In genomic region chr3:194486540-194487288, GRCh38 we compare ENCODE assay signal across 1 cellular context.
TF ChIP-seq lines count a peak whose summit lies in the region.

Gene ATP13A3 (minus strand): TSS chr3:194487002. CDS start chr3:194462190, 24,812 bp downstream.

TF ChIP-seq in HepG2, 621 proteins besides CTCF, POLR2A, EP300 and RAD21 (continued from another document and continues in another):
- TF ChIP-seq ZNF3 (CRISPR knock-in tag; IDR thresholded peaks at IDR 0.05): no peak
- no peak for TF ChIP-seq KAT2B (IDR thresholded peaks at IDR 0.05; ENCODE audit: borderline replicate concordance, low read depth, low read length)
- TF ChIP-seq ESRRA (CRISPR knock-in tag; IDR thresholded peaks at IDR 0.05; ENCODE audit: low read depth): no peak
- TF ChIP-seq ZNF30 (CRISPR knock-in tag; IDR thresholded peaks at IDR 0.05): no peak
- TF ChIP-seq ZNF776 (CRISPR knock-in tag; IDR thresholded peaks at IDR 0.05): no peak
- TF ChIP-seq ZFX (CRISPR knock-in tag; IDR thresholded peaks at IDR 0.05; ENCODE audit: low read depth): 0 out of 2 replicates have a peak, but pooled peaks have one; percentile 22
- no peak for TF ChIP-seq ZNF354B (CRISPR knock-in tag; IDR thresholded peaks at IDR 0.05)
- no peak for TF ChIP-seq ISX (CRISPR knock-in tag; conservative IDR thresholded peaks at IDR 0.05)
- TF ChIP-seq DMAP1 (CRISPR knock-in tag; IDR thresholded peaks at IDR 0.05): 0 out of 2 replicates have a peak, but pooled peaks have one; percentile 17
- TF ChIP-seq BCLAF1 (IDR thresholded peaks at IDR 0.05): no peak
- TF ChIP-seq ZNF260 (CRISPR knock-in tag; IDR thresholded peaks at IDR 0.05; ENCODE audit: borderline replicate concordance, low read depth): no peak
- TF ChIP-seq HHEX (CRISPR knock-in tag; IDR thresholded peaks at IDR 0.05): no peak
- no peak for TF ChIP-seq ZNF296 (CRISPR knock-in tag; conservative IDR thresholded peaks at IDR 0.05)
- no peak for TF ChIP-seq ZNF207 (IDR thresholded peaks at IDR 0.05; ENCODE audit: borderline replicate concordance)
- 0 out of 2 replicates have a peak, but pooled peaks have one; percentile 17 for TF ChIP-seq MEIS2 (CRISPR knock-in tag; IDR thresholded peaks at IDR 0.05)
- no peak for TF ChIP-seq SMARCE1 (IDR thresholded peaks at IDR 0.05; ENCODE audit: borderline replicate concordance)
- no peak for TF ChIP-seq ZNF737 (CRISPR knock-in tag; IDR thresholded peaks at IDR 0.05; ENCODE audit: borderline replicate concordance)
- TF ChIP-seq ZNF850 (CRISPR knock-in tag; conservative IDR thresholded peaks at IDR 0.05): no peak
- no peak for TF ChIP-seq ZBTB10 (CRISPR knock-in tag; IDR thresholded peaks at IDR 0.05; ENCODE audit: borderline replicate concordance)
- peak; percentile 70 for TF ChIP-seq MAZ (IDR thresholded peaks at IDR 0.05; ENCODE audit: borderline replicate concordance, low read depth, low read length)
- TF ChIP-seq MAZ (CRISPR knock-in tag; IDR thresholded peaks at IDR 0.05; ENCODE audit: low read depth): 0 out of 2 replicates have a peak, but pooled peaks have one; percentile 24
- TF ChIP-seq HINFP (CRISPR knock-in tag; IDR thresholded peaks at IDR 0.05; ENCODE audit: low read depth): no peak
- TF ChIP-seq ZNF230 (CRISPR knock-in tag; IDR thresholded peaks at IDR 0.05): no peak
- TF ChIP-seq MLXIP (CRISPR knock-in tag; IDR thresholded peaks at IDR 0.05; ENCODE audit: borderline replicate concordance): no peak
- no peak for TF ChIP-seq FOXP1 (IDR thresholded peaks at IDR 0.05)
- no peak for TF ChIP-seq FOXP1 (CRISPR knock-in tag; IDR thresholded peaks at IDR 0.05)
- no peak for TF ChIP-seq ZNF691 (CRISPR knock-in tag; IDR thresholded peaks at IDR 0.05; ENCODE audit: borderline replicate concordance, low read depth)
- TF ChIP-seq DR1 (CRISPR knock-in tag; IDR thresholded peaks at IDR 0.05): no peak; the same call in 1 of the 2 replicates
- no peak for TF ChIP-seq ZNF460 (CRISPR knock-in tag; IDR thresholded peaks at IDR 0.05; ENCODE audit: borderline replicate concordance)
- TF ChIP-seq LRRFIP1 (CRISPR knock-in tag; conservative IDR thresholded peaks at IDR 0.05): no peak
- TF ChIP-seq ZNF282 (IDR thresholded peaks at IDR 0.05; ENCODE audit: partially characterized antibody): no peak
- TF ChIP-seq SP1 (IDR thresholded peaks at IDR 0.05): no peak
- peak; percentile 77 for TF ChIP-seq SP1 (CRISPR knock-in tag; IDR thresholded peaks at IDR 0.05)
- TF ChIP-seq ZMYM3 (CRISPR knock-in tag; IDR thresholded peaks at IDR 0.05): no peak
- no peak; the same call in 1 of the 2 replicates for TF ChIP-seq JDP2 (CRISPR knock-in tag; IDR thresholded peaks at IDR 0.05; ENCODE audit: borderline replicate concordance)
- TF ChIP-seq HIVEP1 (CRISPR knock-in tag; IDR thresholded peaks at IDR 0.05): no peak
- TF ChIP-seq FOXO4 (CRISPR knock-in tag; conservative IDR thresholded peaks at IDR 0.05): no peak
- TF ChIP-seq CCAR2 (optimal IDR thresholded peaks at IDR 0.05; ENCODE audit: low read depth, low read length): no peak
- TF ChIP-seq RBM22 (optimal IDR thresholded peaks at IDR 0.05; ENCODE audit: low read length): no peak
- no peak; the same call in 1 of the 2 replicates for TF ChIP-seq SOX13 (IDR thresholded peaks at IDR 0.05)
- TF ChIP-seq SOX13 (CRISPR knock-in tag; conservative IDR thresholded peaks at IDR 0.05 in 1 of 2, IDR thresholded peaks at IDR 0.05 in 1 of 2): peak in 1 of 2 experiments; percentile 49; a peak in 1 of 4 replicates
- TF ChIP-seq ZNF652 (CRISPR knock-in tag; IDR thresholded peaks at IDR 0.05; ENCODE audit: borderline replicate concordance, low read depth): no peak
- no peak for TF ChIP-seq ZNF12 (CRISPR knock-in tag; IDR thresholded peaks at IDR 0.05)
- no peak for TF ChIP-seq ZNF367 (CRISPR knock-in tag; IDR thresholded peaks at IDR 0.05; ENCODE audit: borderline replicate concordance)
- 0 out of 2 replicates have a peak, but pooled peaks have one; percentile 24 for TF ChIP-seq BHLHE40 (IDR thresholded peaks at IDR 0.05; ENCODE audit: low read length)
- TF ChIP-seq HMGXB4 (CRISPR knock-in tag; IDR thresholded peaks at IDR 0.05; ENCODE audit: borderline replicate concordance in 1 of 2, low read depth in 1 of 2): peak in 1 of 2 experiments; percentile 33; a peak in 1 of 4 replicates
- TF ChIP-seq GABPA (IDR thresholded peaks at IDR 0.05; ENCODE audit: low read depth, low read length): peak; percentile 43; the same call in 1 of the 2 replicates
- peak; percentile 54 for TF ChIP-seq GABPA (CRISPR knock-in tag; IDR thresholded peaks at IDR 0.05; ENCODE audit: low read depth)
- no peak for TF ChIP-seq NAIF1 (CRISPR knock-in tag; IDR thresholded peaks at IDR 0.05; ENCODE audit: borderline replicate concordance)
- TF ChIP-seq ZNF749 (CRISPR knock-in tag; IDR thresholded peaks at IDR 0.05; ENCODE audit: borderline replicate concordance): no peak
- TF ChIP-seq KLF6 (CRISPR knock-in tag; IDR thresholded peaks at IDR 0.05): no peak
- TF ChIP-seq TOE1 (CRISPR knock-in tag; IDR thresholded peaks at IDR 0.05): no peak
- TF ChIP-seq ZNF510 (CRISPR knock-in tag; IDR thresholded peaks at IDR 0.05; ENCODE audit: low read depth): 0 out of 2 replicates have a peak, but pooled peaks have one; percentile 46
- TF ChIP-seq IRF2 (CRISPR knock-in tag; IDR thresholded peaks at IDR 0.05): no peak
